In the genomic region with DNA sequence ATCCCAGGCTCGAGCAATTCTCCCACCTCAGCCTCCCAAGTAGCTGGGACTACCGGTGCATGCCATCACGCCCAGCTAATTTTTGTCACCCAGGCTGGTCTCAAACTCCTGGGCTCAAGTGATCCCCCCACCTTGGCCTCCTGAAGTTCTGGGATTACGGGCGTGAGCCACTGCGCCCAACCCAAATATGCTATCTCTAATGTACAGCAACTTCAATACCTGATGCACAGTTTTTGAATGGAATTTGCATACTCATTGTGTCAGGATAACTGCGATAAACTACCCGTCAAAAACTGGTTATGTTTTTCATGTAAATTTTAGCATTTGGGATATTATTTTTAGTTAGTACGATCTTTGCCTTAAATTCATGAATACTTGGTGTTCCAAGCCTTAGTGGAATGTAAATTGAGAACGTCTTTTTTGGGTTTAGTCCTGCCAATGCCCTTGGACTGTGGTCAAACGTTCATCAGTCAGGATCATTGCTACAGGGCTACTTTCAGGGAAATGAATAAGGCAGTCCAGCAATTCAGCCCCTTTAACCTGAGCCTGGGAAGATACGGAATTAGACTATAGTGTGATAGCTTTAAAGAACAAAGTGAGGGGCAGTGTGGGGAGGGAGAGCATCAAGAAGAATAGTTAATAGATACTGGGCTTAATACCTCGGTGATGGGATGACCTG, we compare ENCODE assay signal across 18 cellular contexts. TPM values are rescaled to one million over a fixed set of nuclear protein-coding genes. Genes with fewer than 3 reads are reported as not detected.
DNase-seq lines count a peak whose midpoint lies in the region; ATAC-seq and TF ChIP-seq lines count a peak whose summit lies in the region.
"Had no signal": no experiment of that assay in that cellular context is flagged by ENCODE, and none has a peak within 500 bp of the region (broad histone marks: within the 10 kb centered on the region; RNA-seq: fewer than 3 reads in every experiment).

No MANE protein-coding gene starts in this region.

- H3K9ac ChIP-seq in adipocyte (ENCODE audit: low read length): peak overlapping the region; percentile 98

- H2AFZ ChIP-seq in osteoblast (ENCODE audit: low read length): no peak overlapping the region

- peak overlapping the region; percentile 97 for H3K27ac ChIP-seq in osteoblast (ENCODE audit: low read depth, low read length)
- no peak overlapping the region for H3K27ac ChIP-seq in vagina
- H3K27ac ChIP-seq: BLaER1 treated with 17β-estradiol and CSF1 and Interleukin-3, amounts not matched to agents 10 nM and 100 nM; left ventricle myocardium inferior had no signal

- H3K27me3 ChIP-seq in adipocyte (replicated peaks; ENCODE audit: control insufficient read depth, insufficient read depth, low read length) (no peaks in the 10 kb centered on the region), osteoblast (ENCODE audit: insufficient read depth, low read length) (no peaks in the 10 kb centered on the region), vagina (no peaks in the 10 kb centered on the region)
- H3K27me3 ChIP-seq: adrenal gland; BLaER1 treated with 17β-estradiol and CSF1 and Interleukin-3, amounts not matched to agents 10 nM and 100 nM; transverse colon had no signal

- peak; percentile 15 for DNase-seq in EH (ENCODE audit: low read depth)
- no peak for DNase-seq in adipocyte (ENCODE audit: low read depth)
- peak; percentile 66 for DNase-seq in fibroblast of the aortic adventitia (ENCODE audit: low read depth)
- no peak for DNase-seq in osteoblast (ENCODE audit: insufficient read length, low spot score, missing footprints)
- DNase-seq in stimulated activated CD4-positive, alpha-beta T cell treated with anti-CD3 and anti-CD28 coated beads, Interleukin-2, amount 100 ng/mL, for 24 hours: no peak
- no peak for DNase-seq in vagina (ENCODE audit: extremely low spot score in 2 of 2)
- no peak for DNase-seq in AG20443 (ENCODE audit: low spot score)
- DNase-seq: activated CD4-positive, alpha-beta memory T cell treated with anti-CD3 and anti-CD28 coated beads, Interleukin-2, amount 10 ng/mL, durations not matched to agents 7 days and 5 days; adrenal gland; DMS53; GOT3; left ventricle myocardium inferior; natural killer cell; NCI-H446 treated with DMSO at 0.1 percent for 48 hours; stimulated activated CD4-positive, alpha-beta T cell treated with anti-CD3 and anti-CD28 coated beads, Interleukin-4, amount 100 ng/mL, for 24 hours; transverse colon had no signal

- H3K9me3 ChIP-seq in adipocyte (ENCODE audit: control insufficient read depth, low read length): no peaks in the 10 kb centered on the region
- no peaks in the 10 kb centered on the region for H3K9me3 ChIP-seq in osteoblast (ENCODE audit: low read depth, low read length)
- no peaks in the 10 kb centered on the region for H3K9me3 ChIP-seq in vagina
- H3K9me3 ChIP-seq: adrenal gland, left ventricle myocardium inferior, transverse colon had no signal

- no peaks in the 10 kb centered on the region for H3K36me3 ChIP-seq in adipocyte (ENCODE audit: control insufficient read depth, insufficient read depth, low read length, severe bottlenecking)
- peaks cover 34% of the 10 kb centered on the region for H3K36me3 ChIP-seq in osteoblast (ENCODE audit: insufficient read depth, low read length)
- no peaks in the 10 kb centered on the region for H3K36me3 ChIP-seq in vagina
- H3K36me3 ChIP-seq: adrenal gland, left ventricle myocardium inferior, transverse colon had no signal

- TF ChIP-seq POLR2A in vagina (IDR thresholded peaks at IDR 0.05): no peak

- peak overlapping the region; percentile 84 for H3K4me2 ChIP-seq in osteoblast (ENCODE audit: insufficient read depth, low read length)

- H3K4me3 ChIP-seq in adipocyte (ENCODE audit: low read length) (peak overlapping the region; percentile 100), fibroblast of the aortic adventitia (ENCODE audit: low read depth, low read length) (peak overlapping the region; percentile 92), osteoblast (ENCODE audit: insufficient read depth, low read length) (peak overlapping the region; percentile 82), vagina (no peak overlapping the region)
- H3K4me3 ChIP-seq: BLaER1 treated with 17β-estradiol and CSF1 and Interleukin-3, amounts not matched to agents 10 nM and 100 nM; left ventricle myocardium inferior; transverse colon had no signal

- H3K79me2 ChIP-seq in osteoblast (ENCODE audit: insufficient read depth, low read length): peaks cover 95% of the 10 kb centered on the region

- ATAC-seq in GM18867 (IDR thresholded peaks at IDR 0.05; ENCODE audit: unreplicated experiment): no peak
- ATAC-seq: natural killer cell had no signal

- peaks cover 68% of the 10 kb centered on the region for H4K20me1 ChIP-seq in osteoblast (ENCODE audit: insufficient read depth, low read length)

- H3K4me1 ChIP-seq in adipocyte (ENCODE audit: control insufficient read depth, insufficient read depth, low read length): peaks cover 48% of the 10 kb centered on the region
- peaks cover 54% of the 10 kb centered on the region for H3K4me1 ChIP-seq in osteoblast (ENCODE audit: insufficient read depth, low read length)
- peaks cover 68% of the 10 kb centered on the region for H3K4me1 ChIP-seq in vagina

- intact Hi-C loops in vagina (cut with DNase I): no loop called here

- TF ChIP-seq CTCF in fibroblast of the aortic adventitia (IDR thresholded peaks at IDR 0.05; ENCODE audit: insufficient read depth, low read length) (no peak), osteoblast (IDR thresholded peaks at IDR 0.05; ENCODE audit: extremely low read depth, low read depth, low read length) (no peak), vagina (IDR thresholded peaks at IDR 0.05) (no peak)

RNA-seq across cellular contexts. Expression of gene UGCG, which starts 4.5 kb away (rescaled TPM):
- 51.6 and 70.9 TPM in 2 replicates for total RNA-seq in fibroblast of the aortic adventitia (ENCODE audit: low replicate concordance)
- total RNA-seq in osteoblast: 118 and 121 TPM in 2 replicates
- total RNA-seq in vagina: 33.1 TPM

Comparison
In these comparisons a context has a peak if more than half of its experiments do, and no peak if none do; other contexts are left out.
1. DNase-seq: peak in EH (single experiment) and fibroblast of the aortic adventitia (single experiment); none in adipocyte (single experiment), osteoblast (single experiment), stimulated activated CD4-positive, alpha-beta T cell treated with anti-CD3 and anti-CD28 coated beads, Interleukin-2, amount 100 ng/mL, for 24 hours (0 of 2), vagina (0 of 2) and AG20443 (single experiment).
2. H3K4me3 ChIP-seq: peak in adipocyte (single experiment), fibroblast of the aortic adventitia (single experiment) and osteoblast (single experiment); none in vagina (0 of 2).